ENCODE assay signal across 17 cellular contexts in genomic region chr21:42696516-42697040, GRCh38. TPM values are rescaled to one million over a fixed set of nuclear protein-coding genes. Genes with fewer than 3 reads are reported as not detected.
DNase-seq lines count a peak whose midpoint lies in the region; TF ChIP-seq lines count a peak whose summit lies in the region.
"Had no signal": no experiment of that assay in that cellular context is flagged by ENCODE, and none has a peak within 500 bp of the region (broad histone marks: within the 10 kb centered on the region; RNA-seq: fewer than 3 reads in every experiment).

No MANE protein-coding gene starts in this region.

- H3K27ac Mint-ChIP-seq in H9, result peak overlapping the region in 2 of 3 experiments; percentile 25 to 77; a peak in 2 of 7 replicates
- H3K27ac Mint-ChIP-seq: CD14-positive monocyte; CD8-positive, alpha-beta T cell; GM23338; HFFc6; IgD-negative memory B cell had no signal

- H4K8ac ChIP-seq in H9 (replicated peaks; ENCODE audit: insufficient read length, low read depth, low read length) (no peak overlapping the region), neuronal stem cell (ENCODE audit: low read depth, low read length) (no peak overlapping the region)

- no peak overlapping the region for H2BK20ac ChIP-seq in H9 (ENCODE audit: low read depth, low read length, poor library complexity, severe bottlenecking)

- WGBS in H9 (ENCODE audit: extremely low coverage, insufficient read length, low lambda C conversion rate), result no CpG with 5 or more reads among the region's 8 CpGs
- no CpG with 5 or more reads among the region's 8 CpGs for WGBS in neuronal stem cell (ENCODE audit: extremely low coverage in 2 of 2, insufficient read length in 2 of 2, insufficient replicate concordance in 1 of 2), 2 donors
- 81 to 92% (median 88%) methylated on average over 4 to 8 of the region's 8 CpGs for WGBS in spleen, 5 donors

- H3K9me3 ChIP-seq in H9 (ENCODE audit: control insufficient read depth, low read depth, low read length), result no peaks in the 10 kb centered on the region
- peaks cover 0 to 8% of the 10 kb centered on the region in 2 donors for H3K9me3 ChIP-seq in neuronal stem cell (replicated peaks in 1 of 2; ENCODE audit: control insufficient read depth in 2 of 2, insufficient read depth in 1 of 2, low read depth in 1 of 2, low read length in 2 of 2)
- no peaks in the 10 kb centered on the region for H3K9me3 ChIP-seq in spleen
- H3K9me3 ChIP-seq: A549 had no signal

- H2AFZ ChIP-seq in H9 (ENCODE audit: low read length), result no peak overlapping the region
- H2AFZ ChIP-seq in neuronal stem cell (ENCODE audit: low read length), result no peak overlapping the region
- H2AFZ ChIP-seq: GM23338 had no signal

- H3K27ac ChIP-seq in H9 (ENCODE audit: insufficient read length, low read depth, low read length) (no peak overlapping the region), neuronal stem cell (replicated peaks; ENCODE audit: low read length) (no peak overlapping the region), spleen (no peak overlapping the region)
- H3K27ac ChIP-seq: A549 had no signal

- no peak overlapping the region for H3T11ph ChIP-seq in H9 (ENCODE audit: low read length)

- no peak overlapping the region for H2AK5ac ChIP-seq in H9 (ENCODE audit: insufficient read length, low read length)
- H2AK5ac ChIP-seq in neuronal stem cell (ENCODE audit: low read depth, low read length), result no peak overlapping the region

- H3K9ac ChIP-seq in H9 (ENCODE audit: extremely low read depth, insufficient read length, low read length) (no peak overlapping the region), neuronal stem cell (ENCODE audit: low read depth, low read length, poor library complexity) (no peak overlapping the region)

- H3K4me3 Mint-ChIP-seq in H9, result no peak overlapping the region
- H3K4me3 Mint-ChIP-seq: CD14-positive monocyte; CD8-positive, alpha-beta T cell; GM23338; HFFc6; IgD-negative memory B cell had no signal

- TF ChIP-seq CTCF in H9 (conservative IDR thresholded peaks at IDR 0.05) (no peak), spleen (IDR thresholded peaks at IDR 0.05 in 8 of 11, conservative IDR thresholded peaks at IDR 0.05 in 3 of 11) (no peak)

- peak; percentile 49 for DNase-seq in DMS79 treated with DMSO at 0.1 percent for 48 hours (lab: John Stamatoyannopoulos, UW)
- DNase-seq in H9, result peak; percentile 19
- no peak for DNase-seq in neuronal stem cell (ENCODE audit: low spot score)
- peak; percentile 35 for DNase-seq in spleen
- no peak for DNase-seq in NCI-H2227 (lab: John Stamatoyannopoulos, UW; ENCODE audit: unreplicated experiment)
- DNase-seq in GM19238 (ENCODE audit: insufficient read length, low spot score), result no peak
- DNase-seq in NCI-H524 (lab: John Stamatoyannopoulos, UW), result no peak
- DNase-seq: CD8-positive, alpha-beta T cell; COR-L47; DMS153; GF-D8; HCEC 1CT; HFFc6 had no signal

- H3K36me3 ChIP-seq in neuronal stem cell (replicated peaks in 1 of 2; ENCODE audit: control insufficient read depth in 2 of 2, insufficient read depth in 2 of 2, low read length in 2 of 2) (peaks cover 20 to 73% of the 10 kb centered on the region in 2 donors), spleen (peaks cover 0 to 10% (median 0%) of the 10 kb centered on the region in 6 donors)

- H3K4ac ChIP-seq in H9 (ENCODE audit: low read depth, low read length) (no peak overlapping the region), neuronal stem cell (ENCODE audit: low read length) (no peak overlapping the region)

- no peaks in the 10 kb centered on the region for H3K79me2 ChIP-seq in H9 (ENCODE audit: insufficient read depth, low read length)

- H2BK5ac ChIP-seq in H9 (ENCODE audit: insufficient read length, low read length) (no peak overlapping the region), neuronal stem cell (ENCODE audit: low read length) (no peak overlapping the region)

- no peaks in the 10 kb centered on the region for H3K27me3 Mint-ChIP-seq in H9 (ENCODE audit: low read depth)

- no peaks in the 10 kb centered on the region for H3K4me1 ChIP-seq in H9 (ENCODE audit: insufficient read depth, low read length)
- no peaks in the 10 kb centered on the region for H3K4me1 ChIP-seq in neuronal stem cell (ENCODE audit: control insufficient read depth in 2 of 2, insufficient read depth in 1 of 2, low read depth in 1 of 2, low read length in 2 of 2)
- H3K4me1 ChIP-seq in spleen, result no peaks in the 10 kb centered on the region
- H3K4me1 ChIP-seq: A549 had no signal

- intact Hi-C loops in spleen (cut with DNase I; ENCODE audit: low total_unique reads), result no loop called here

- H2BK120ac ChIP-seq in H9 (ENCODE audit: low read depth, low read length, poor library complexity, severe bottlenecking), result no peak overlapping the region
- H2BK120ac ChIP-seq in neuronal stem cell (ENCODE audit: low read depth, low read length), result no peak overlapping the region

- H3K23me2 ChIP-seq in H9 (ENCODE audit: insufficient read length, low read depth, low read length, poor library complexity, severe bottlenecking), result no peaks in the 10 kb centered on the region

- no peak overlapping the region for H4K5ac ChIP-seq in H9 (ENCODE audit: insufficient read length, low read depth, low read length)

- H3K4me3 ChIP-seq in neuronal stem cell (ENCODE audit: low read length in 2 of 2) (peak overlapping the region in 1 of 2 donors; percentile 18), spleen (no peak overlapping the region)
- H3K4me3 ChIP-seq: A549, GM23338 had no signal

- no peak overlapping the region for H3K14ac ChIP-seq in H9 (ENCODE audit: insufficient read depth, low read length)
- no peak overlapping the region for H3K14ac ChIP-seq in neuronal stem cell (ENCODE audit: low read length)

- H2BK15ac ChIP-seq in H9 (ENCODE audit: low read depth, low read length), result no peak overlapping the region
- H2BK15ac ChIP-seq in neuronal stem cell (ENCODE audit: low read length), result no peak overlapping the region

- no peaks in the 10 kb centered on the region for H3K79me1 ChIP-seq in H9 (ENCODE audit: insufficient read depth, low read depth, low read length, poor library complexity, severe bottlenecking)
- no peaks in the 10 kb centered on the region for H3K79me1 ChIP-seq in neuronal stem cell (ENCODE audit: low read depth, low read length)

- H3K4me2 ChIP-seq in H9 (ENCODE audit: insufficient read depth, insufficient read length, low read length) (no peak overlapping the region), neuronal stem cell (ENCODE audit: insufficient read depth, low read length, poor library complexity, severe bottlenecking) (no peak overlapping the region)
- H3K4me2 ChIP-seq: A549, GM23338 had no signal

- H3K18ac ChIP-seq in H9 (ENCODE audit: insufficient read length, low read depth, low read length), result no peak overlapping the region
- peak overlapping the region; percentile 59 for H3K18ac ChIP-seq in neuronal stem cell (ENCODE audit: low read length)

- no peak overlapping the region for H3K23ac ChIP-seq in H9 (ENCODE audit: insufficient read length, low read depth, low read length)
- no peak overlapping the region for H3K23ac ChIP-seq in neuronal stem cell (ENCODE audit: low read depth, low read length, poor library complexity)

- H4K91ac ChIP-seq in H9 (ENCODE audit: insufficient read length, low read depth, low read length) (no peak overlapping the region), neuronal stem cell (ENCODE audit: low read depth, low read length, poor library complexity) (no peak overlapping the region)

- no peak overlapping the region for H3K56ac ChIP-seq in H9 (ENCODE audit: insufficient read length, low read depth, low read length)

- H4K20me1 ChIP-seq in H9 (ENCODE audit: control insufficient read depth, insufficient read depth, insufficient read length), result no peaks in the 10 kb centered on the region

- no peak for TF ChIP-seq POLR2A in spleen (IDR thresholded peaks at IDR 0.05)

- H2BK12ac ChIP-seq in H9 (ENCODE audit: insufficient read length, low read depth, low read length), result no peak overlapping the region
- no peak overlapping the region for H2BK12ac ChIP-seq in neuronal stem cell (ENCODE audit: low read length)

- H3K4me1 Mint-ChIP-seq in H9, result no peaks in the 10 kb centered on the region
- H3K4me1 Mint-ChIP-seq: CD14-positive monocyte, GM23338, IgD-negative memory B cell had no signal

- peaks cover 39 to 48% (median 42%) of the 10 kb centered on the region in 3 experiments for H3K36me3 Mint-ChIP-seq in H9 (ENCODE audit: insufficient read depth in 1 of 3, low read depth in 3 of 3)
- H3K36me3 Mint-ChIP-seq: CD14-positive monocyte had no signal

- H3K27me3 ChIP-seq in H9 (ENCODE audit: insufficient read depth, low read length), result no peaks in the 10 kb centered on the region
- no peaks in the 10 kb centered on the region for H3K27me3 ChIP-seq in neuronal stem cell (ENCODE audit: control insufficient read depth in 3 of 3, insufficient read depth in 3 of 3, low read depth in 1 of 3, low read length in 3 of 3)
- no peaks in the 10 kb centered on the region for H3K27me3 ChIP-seq in spleen (replicated peaks in 1 of 7)

- H3K9me3 Mint-ChIP-seq in H9, result peaks cover 0 to 3% of the 10 kb centered on the region in 2 experiments; a peak in 2 of 5 replicates
- H3K9me3 Mint-ChIP-seq: CD14-positive monocyte; CD8-positive, alpha-beta T cell; GM23338; IgD-negative memory B cell had no signal

RNA-seq across cellular contexts. Expression of gene PDE9A, which starts 43.2 kb away (rescaled TPM):
- total RNA-seq in H9 (2021) (28.2 and 31.9 TPM in 2 replicates), spleen (10 to 100 TPM; 15.1 to 45.5 (median 24.9) TPM)
- 44.9 TPM for polyA plus RNA-seq in neuronal stem cell (2013, experiment 1 of 2)
- polyA plus RNA-seq in neuronal stem cell (2013, experiment 2 of 2), result 45.6 TPM
- 10 to 100 TPM in 2 of 3 donors, 1 to 10 TPM in 1; 7.9 to 33.5 (median 18.2) TPM for polyA plus RNA-seq in spleen
- total RNA-seq: HFFc6 had no signal
- polyA plus RNA-seq: IgD-negative memory B cell had no signal

Comparison
In these comparisons a context has a peak if more than half of its experiments do, and no peak if none do; other contexts are left out.
1. DNase-seq: peak in DMS79 treated with DMSO at 0.1 percent for 48 hours (single experiment), H9 (single experiment) and spleen (single experiment); none in neuronal stem cell (single experiment), NCI-H2227 (single experiment), GM19238 (single experiment) and NCI-H524 (0 of 2).